ENCODE assay signal across 14 cellular contexts in genomic region chr3:158094917-158095301, GRCh38. TPM values are rescaled to one million over a fixed set of nuclear protein-coding genes. Genes with fewer than 3 reads are reported as not detected.
DNase-seq lines count a peak whose midpoint lies in the region; ATAC-seq and TF ChIP-seq lines count a peak whose summit lies in the region.
"Had no signal": no experiment of that assay in that cellular context is flagged by ENCODE, and none has a peak within 500 bp of the region (broad histone marks: within the 10 kb centered on the region; RNA-seq: fewer than 3 reads in every experiment).

No MANE protein-coding gene starts in this region.

- no peaks in the 10 kb centered on the region for H3K9me2 ChIP-seq in GM23338 (ENCODE audit: insufficient read depth)

- peak overlapping the region; percentile 72 for H3K4me3 Mint-ChIP-seq in GM23338
- H3K4me3 Mint-ChIP-seq: activated CD4-positive, alpha-beta memory T cell treated with anti-CD3 and anti-CD28 coated beads for 36 hours had no signal

- no peaks in the 10 kb centered on the region for H3K79me2 ChIP-seq in GM23338 (replicated peaks; ENCODE audit: insufficient read depth)

- peak; percentile 5 for TF ChIP-seq POLR2A in GM18505 (IDR thresholded peaks at IDR 0.05; ENCODE audit: borderline replicate concordance, extremely low read depth, insufficient read depth, insufficient read length)

- no peak for DNase-seq in GM23338 (ENCODE audit: low spot score)
- no peak for DNase-seq in HPDE6-E6E7 (ENCODE audit: extremely low spot score)
- no peak for DNase-seq in SJCRH30
- no peak for DNase-seq in NCI-H82 (lab: John Stamatoyannopoulos, UW)
- DNase-seq in HK-2 (ENCODE audit: unreplicated experiment) = no peak
- DNase-seq: activated CD4-positive, alpha-beta memory T cell treated with anti-CD3 and anti-CD28 coated beads for 36 hours; effector memory CD4-positive, alpha-beta T cell; NCI-H526 treated with DMSO at 0.1 percent for 48 hours; stimulated activated CD4-positive, alpha-beta T cell treated with anti-CD3 and anti-CD28 coated beads, Interleukin-1b, Interleukin-23, amount 100 ng/mL, for 48 hours had no signal

- H3K27me3 Mint-ChIP-seq in GM23338 (ENCODE audit: insufficient read depth, low read depth, poor library complexity) = peaks cover 68% of the 10 kb centered on the region

- H3K4me1 Mint-ChIP-seq in GM23338 = peaks cover 29% of the 10 kb centered on the region; the same call in 2 of the 3 replicates

- H3K4me1 ChIP-seq in GM23338 (ENCODE audit: insufficient read depth) = peaks cover 48% of the 10 kb centered on the region
- no peaks in the 10 kb centered on the region for H3K4me1 ChIP-seq in mesodermal cell (ENCODE audit: control insufficient read depth, insufficient read depth, low read length, poor library complexity, severe bottlenecking)
- H3K4me1 ChIP-seq in SJCRH30 = no peaks in the 10 kb centered on the region

- no peak overlapping the region for H3K27ac ChIP-seq in GM23338 (ENCODE audit: low read depth)
- H3K27ac ChIP-seq in mesodermal cell (ENCODE audit: low read depth, low read length, severe bottlenecking) = no peak overlapping the region
- H3K27ac ChIP-seq in SJCRH30 = no peak overlapping the region
- H3K27ac ChIP-seq: BLaER1, neutrophil had no signal

- ATAC-seq in GM18505 (IDR thresholded peaks at IDR 0.05; ENCODE audit: unreplicated experiment) (peak; percentile 13), GM23338 (peak; percentile 4), HG03571 (IDR thresholded peaks at IDR 0.05; ENCODE audit: unreplicated experiment) (peak; percentile 27)

- H3K27ac Mint-ChIP-seq in GM23338 = no peak overlapping the region
- H3K27ac Mint-ChIP-seq: activated CD4-positive, alpha-beta memory T cell treated with anti-CD3 and anti-CD28 coated beads for 36 hours had no signal

- H3K36me3 ChIP-seq in GM23338 (ENCODE audit: insufficient read depth) (no peaks in the 10 kb centered on the region), mesodermal cell (ENCODE audit: control insufficient read depth, insufficient read depth, low read length) (no peaks in the 10 kb centered on the region), SJCRH30 (no peaks in the 10 kb centered on the region; the same call in 1 of the 2 replicates)
- H3K36me3 ChIP-seq: BLaER1, neutrophil had no signal

- H3K9me3 ChIP-seq in mesodermal cell (ENCODE audit: control insufficient read depth, low read length) (no peaks in the 10 kb centered on the region), SJCRH30 (replicated peaks) (no peaks in the 10 kb centered on the region)
- H3K9me3 ChIP-seq: neutrophil had no signal

- WGBS in mesodermal cell (ENCODE audit: insufficient coverage in 2 of 2), 2 experiments = 0 to 4% methylated on average over 7 to 12 of the region's 17 CpGs

- H3K4me3 ChIP-seq in GM23338 = peak overlapping the region; percentile 71
- peak overlapping the region; percentile 27 for H3K4me3 ChIP-seq in mesodermal cell (ENCODE audit: extremely low read depth, insufficient read depth, low read length, poor library complexity, severe bottlenecking)
- H3K4me3 ChIP-seq in SJCRH30 = no peak overlapping the region
- H3K4me3 ChIP-seq: BLaER1 had no signal

- no peaks in the 10 kb centered on the region for H3K36me3 Mint-ChIP-seq in GM23338 (ENCODE audit: low read depth)

- H4K20me1 ChIP-seq in GM23338 (replicated peaks; ENCODE audit: insufficient read depth) = peaks cover 10% of the 10 kb centered on the region; the same call in 1 of the 2 replicates

- H3F3A ChIP-seq in GM23338 (replicated peaks; ENCODE audit: low read depth) = peaks cover 9% of the 10 kb centered on the region; the same call in 1 of the 2 replicates

- H3K9me3 Mint-ChIP-seq in GM23338 = peaks cover 3% of the 10 kb centered on the region; the same call in 2 of the 3 replicates

- peak overlapping the region; percentile 88 for H3K4me2 ChIP-seq in GM23338
- H3K4me2 ChIP-seq: BLaER1 had no signal

- peak overlapping the region; percentile 92 for H2AFZ ChIP-seq in GM23338

- TF ChIP-seq CTCF in GM23338 (conservative IDR thresholded peaks at IDR 0.05; ENCODE audit: low read depth in 2 of 2) = no peak

- H3K27me3 ChIP-seq in GM23338 (ENCODE audit: insufficient read depth) = peaks cover 79% of the 10 kb centered on the region
- H3K27me3 ChIP-seq in SJCRH30 = no peaks in the 10 kb centered on the region

TF ChIP-seq in GM23338, 12 proteins besides CTCF, POLR2A, EP300 and RAD21:
- TF ChIP-seq EZH2 (IDR thresholded peaks at IDR 0.05; ENCODE audit: low read depth, unreplicated experiment) = peak; percentile 94
- no peak for TF ChIP-seq ZNF114 (CRISPR knock-in tag; IDR thresholded peaks at IDR 0.05)
- no peak for TF ChIP-seq JUNB (IDR thresholded peaks at IDR 0.05; ENCODE audit: unreplicated experiment)
- TF ChIP-seq STAT1 (IDR thresholded peaks at IDR 0.05; ENCODE audit: unreplicated experiment) = no peak

RNA-seq across cellular contexts. Expression of gene SHOX2, which starts 11.3 kb away (rescaled TPM):
- total RNA-seq in GM23338 (2014; rRNA removed; shearing (Covaris generic)) = 0.10 TPM in 1 of 2 replicates, not detected in the other
- polyA plus RNA-seq in GM23338 (2016; fragmentation: Nextera tagmentation; extraction: Ambion mirVana) = 0.10 and 0.19 TPM in 2 replicates
- 0.29 TPM for polyA plus RNA-seq in mesodermal cell (2013, experiment 1 of 2)
- polyA plus RNA-seq in mesodermal cell (2013, experiment 2 of 2) = 0.30 TPM
- 4.5 and 5.4 TPM in 2 replicates for total RNA-seq in SJCRH30 (2014; rRNA removed; shearing (Covaris generic))
- total RNA-seq: activated CD4-positive, alpha-beta memory T cell treated with anti-CD3 and anti-CD28 coated beads for 36 hours had no signal

RNA-seq across cellular contexts. Expression of gene RSRC1, which starts 15.0 kb away (rescaled TPM):
- 22.8 and 32.5 TPM in 2 replicates for total RNA-seq in GM23338 (2014; rRNA removed; shearing (Covaris generic))
- polyA plus RNA-seq in GM23338 (2016; fragmentation: Nextera tagmentation; extraction: Ambion mirVana) = 59.1 and 76.8 TPM in 2 replicates
- 34.4 TPM for polyA plus RNA-seq in mesodermal cell (2013, experiment 1 of 2)
- 33.9 TPM for polyA plus RNA-seq in mesodermal cell (2013, experiment 2 of 2)
- total RNA-seq in SJCRH30 (2014; rRNA removed; shearing (Covaris generic)) = 49.6 and 57.2 TPM in 2 replicates
